10 cellular contexts compared by ENCODE assay signal in the genomic region with DNA sequence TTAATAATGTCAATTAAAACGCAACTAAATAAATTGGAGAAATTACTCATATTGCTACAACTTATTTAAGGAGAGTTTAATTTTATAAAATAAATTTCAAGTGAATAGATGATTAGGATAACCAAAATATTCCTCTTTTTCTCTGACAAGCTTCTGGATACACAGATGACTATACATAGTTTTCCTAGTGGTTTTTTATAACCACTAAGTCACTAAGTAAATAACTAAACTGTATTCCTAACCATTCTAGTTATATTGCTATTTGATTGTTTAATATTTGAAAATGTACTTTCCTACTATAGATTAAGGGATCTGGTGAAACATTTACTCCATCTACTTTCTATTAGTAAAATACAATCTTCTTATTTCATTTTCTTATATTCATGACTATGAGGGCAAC. TPM values are rescaled to one million over a fixed set of nuclear protein-coding genes. Genes with fewer than 3 reads are reported as not detected.
"Had no signal": no experiment of that assay in that cellular context is flagged by ENCODE, and none has a peak within 500 bp of the region (broad histone marks: within the 10 kb centered on the region; RNA-seq: fewer than 3 reads in every experiment).

No MANE protein-coding gene starts in this region.

- DNase-seq: GM23248, GOT3, H7, HFFc6, KBM-7 had no signal

- H3K9me3 Mint-ChIP-seq: HFFc6, IgD-negative memory B cell had no signal

- ATAC-seq: HCT116, HepG2 had no signal

- H3K27ac Mint-ChIP-seq: HFFc6, IgD-negative memory B cell had no signal

- FAIRE-seq: HepG2 had no signal

- H3K4me3 Mint-ChIP-seq: HFFc6, IgD-negative memory B cell had no signal

- H3K27me3 Mint-ChIP-seq: IgD-negative memory B cell had no signal

RNA-seq across cellular contexts. Expression of a gene that starts 4.7 kb away (rescaled TPM):
- total RNA-seq: GM23248, H4, H7, HepG2, HFFc6, HT1080 had no signal
